8 cellular contexts compared by ENCODE assay signal in the genomic region with DNA sequence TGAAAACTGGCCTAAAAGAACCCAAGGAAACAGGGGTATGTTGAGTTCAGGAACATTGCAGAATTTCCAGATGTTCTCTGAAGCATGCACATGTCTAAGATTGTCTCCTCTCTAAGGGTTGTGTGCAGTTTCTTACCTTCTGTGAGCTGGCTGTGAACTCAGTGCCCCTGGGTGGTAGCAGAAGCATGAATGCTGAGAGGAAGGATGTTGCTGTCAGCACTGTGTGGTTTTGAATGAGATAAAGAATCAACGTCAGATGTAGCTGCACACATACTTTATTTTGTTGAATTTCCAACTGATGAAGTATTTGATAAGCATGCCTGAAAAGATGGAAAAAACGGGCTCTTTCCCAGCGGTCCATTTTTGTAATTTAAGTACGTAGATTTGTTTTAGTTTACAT. TPM values are rescaled to one million over a fixed set of nuclear protein-coding genes. Genes with fewer than 3 reads are reported as not detected.
DNase-seq lines count a peak whose midpoint lies in the region; ATAC-seq and TF ChIP-seq lines count a peak whose summit lies in the region.

No MANE protein-coding gene starts in this region.

- peaks cover 42 to 56% (median 50%) of the 10 kb centered on the region in 3 donors for H3K4me1 Mint-ChIP-seq in CD8-positive, alpha-beta memory T cell
- H3K4me1 Mint-ChIP-seq in immature natural killer cell, result peaks cover 57 to 62% of the 10 kb centered on the region in 2 donors

- H3K9me3 ChIP-seq in CD8-positive, alpha-beta memory T cell (ENCODE audit: low read length), result no peaks in the 10 kb centered on the region

- H3K9me3 Mint-ChIP-seq in CD8-positive, alpha-beta memory T cell, result no peaks in the 10 kb centered on the region
- no peaks in the 10 kb centered on the region for H3K9me3 Mint-ChIP-seq in immature natural killer cell

- POLR2A ChIA-PET in CD8-positive, alpha-beta memory T cell (lab: Charles Lee), result interaction anchor here (1.5 kb wide), 1 partner anchor 12 kb away, joined by 6 read pairs; no protein-coding TSS in a partner anchor

- TF ChIP-seq CTCF in NB4 (IDR thresholded peaks at IDR 0.05; ENCODE audit: low read depth, low read length), result no peak

- ATAC-seq in GM18861 (IDR thresholded peaks at IDR 0.05; ENCODE audit: unreplicated experiment) (no peak), HG03039 (IDR thresholded peaks at IDR 0.05; ENCODE audit: unreplicated experiment) (no peak)

- H3K4me1 ChIP-seq in CD8-positive, alpha-beta memory T cell (ENCODE audit: insufficient read depth, low read length), result peaks cover 44% of the 10 kb centered on the region

- peak in 4 of 5 donors; percentile 11 to 63 (median 50) for DNase-seq in CD8-positive, alpha-beta memory T cell
- peak; percentile 86 for DNase-seq in NB4 (ENCODE audit: low read depth)
- DNase-seq in activated T-helper 1 cell treated with Interleukin-2 at 50 U/mL for 16 hours (ENCODE audit: low read depth), result peak; percentile 22
- peak; percentile 59 to 66 (median 63) for DNase-seq in immature natural killer cell
- DNase-seq in DMS79 (lab: John Stamatoyannopoulos, UW), result no peak
- DNase-seq in NCI-H146 treated with DMSO at 0.1 percent for 48 hours (lab: John Stamatoyannopoulos, UW; ENCODE audit: unreplicated experiment), result no peak

- no peak for TF ChIP-seq POLR2A in NB4 (IDR thresholded peaks at IDR 0.05; ENCODE audit: extremely low read depth, insufficient read length)

- H3K4me3 Mint-ChIP-seq in CD8-positive, alpha-beta memory T cell, result peak overlapping the region; percentile 13 to 59 (median 35)
- H3K4me3 Mint-ChIP-seq in immature natural killer cell, result peak overlapping the region; percentile 58 to 76 (median 63)

- H3K27me3 ChIP-seq in CD8-positive, alpha-beta memory T cell (ENCODE audit: insufficient read depth, low read length, poor library complexity, severe bottlenecking), result no peaks in the 10 kb centered on the region

- H3K27ac ChIP-seq in CD8-positive, alpha-beta memory T cell (ENCODE audit: low read depth, low read length), result no peak overlapping the region

- peak overlapping the region; percentile 5 to 83 (median 70) for H3K27ac Mint-ChIP-seq in CD8-positive, alpha-beta memory T cell
- peak overlapping the region; percentile 73 to 91 (median 87) for H3K27ac Mint-ChIP-seq in immature natural killer cell

- no peaks in the 10 kb centered on the region for H3K36me3 ChIP-seq in CD8-positive, alpha-beta memory T cell (ENCODE audit: insufficient read depth, low read length)

- no peak overlapping the region for H3K4me3 ChIP-seq in CD8-positive, alpha-beta memory T cell (ENCODE audit: low read length)
- no peak overlapping the region for H3K4me3 ChIP-seq in NB4 (ENCODE audit: low read depth, low read length)

- H3K27me3 Mint-ChIP-seq in CD8-positive, alpha-beta memory T cell, result peaks cover 0 to 2% of the 10 kb centered on the region in 2 donors
- H3K27me3 Mint-ChIP-seq in immature natural killer cell (ENCODE audit: low read depth in 3 of 3), result peaks cover 12 to 19% (median 15%) of the 10 kb centered on the region in 3 donors

- CTCF ChIA-PET in CD8-positive, alpha-beta memory T cell (lab: Charles Lee), result interaction anchor here (0.9 to 3.9 kb wide), 3 partner anchors 12 to 51 kb away, joined by 3 to 15 read pairs (median 6); no protein-coding TSS in a partner anchor

- peaks cover 0 to 1% (median 0%) of the 10 kb centered on the region in 3 donors for H3K36me3 Mint-ChIP-seq in CD8-positive, alpha-beta memory T cell
- no peaks in the 10 kb centered on the region for H3K36me3 Mint-ChIP-seq in immature natural killer cell

RNA-seq across cellular contexts. Expression of a gene that starts 23.8 kb away (rescaled TPM):
- total RNA-seq in CD8-positive, alpha-beta memory T cell, result 10 to 100 TPM in 1 of 2 experiments, 1 to 10 TPM in 1; 9.0 to 11.7 TPM
- 2.1 TPM for polyA plus RNA-seq in CD8-positive, alpha-beta memory T cell
- polyA plus RNA-seq in immature natural killer cell, result 100 to 1,000 TPM in 1 of 3 donors, 10 to 100 TPM in 2; 33.4 to 133 (median 60.9) TPM

RNA-seq across cellular contexts. Expression of a gene that starts 51.5 kb away (rescaled TPM):
- total RNA-seq in CD8-positive, alpha-beta memory T cell, result under 1 TPM; 0.44 to 0.48 TPM
- polyA plus RNA-seq in CD8-positive, alpha-beta memory T cell, result 0.39 TPM
- polyA plus RNA-seq in immature natural killer cell, result 1 to 10 TPM in 2 of 3 donors, under 1 TPM in 1; 0.78 to 2.0 (median 1.1) TPM

Comparison
In these comparisons a context has a peak if more than half of its experiments do, and no peak if none do; other contexts are left out.
1. DNase-seq: peak in CD8-positive, alpha-beta memory T cell (4 of 5), NB4 (single experiment), activated T-helper 1 cell treated with Interleukin-2 at 50 U/mL for 16 hours (single experiment) and immature natural killer cell (3 of 3); none in DMS79 (single experiment) and NCI-H146 treated with DMSO at 0.1 percent for 48 hours (single experiment).
2. RNA of a gene that starts 23.8 kb away (polyA plus RNA-seq): 33.4 to 133 TPM in immature natural killer cell; 2.1 TPM in CD8-positive, alpha-beta memory T cell (single experiment); every median in the first group is over 10 times any median in the second.